27 cellular contexts compared by ENCODE assay signal in the genomic region with DNA sequence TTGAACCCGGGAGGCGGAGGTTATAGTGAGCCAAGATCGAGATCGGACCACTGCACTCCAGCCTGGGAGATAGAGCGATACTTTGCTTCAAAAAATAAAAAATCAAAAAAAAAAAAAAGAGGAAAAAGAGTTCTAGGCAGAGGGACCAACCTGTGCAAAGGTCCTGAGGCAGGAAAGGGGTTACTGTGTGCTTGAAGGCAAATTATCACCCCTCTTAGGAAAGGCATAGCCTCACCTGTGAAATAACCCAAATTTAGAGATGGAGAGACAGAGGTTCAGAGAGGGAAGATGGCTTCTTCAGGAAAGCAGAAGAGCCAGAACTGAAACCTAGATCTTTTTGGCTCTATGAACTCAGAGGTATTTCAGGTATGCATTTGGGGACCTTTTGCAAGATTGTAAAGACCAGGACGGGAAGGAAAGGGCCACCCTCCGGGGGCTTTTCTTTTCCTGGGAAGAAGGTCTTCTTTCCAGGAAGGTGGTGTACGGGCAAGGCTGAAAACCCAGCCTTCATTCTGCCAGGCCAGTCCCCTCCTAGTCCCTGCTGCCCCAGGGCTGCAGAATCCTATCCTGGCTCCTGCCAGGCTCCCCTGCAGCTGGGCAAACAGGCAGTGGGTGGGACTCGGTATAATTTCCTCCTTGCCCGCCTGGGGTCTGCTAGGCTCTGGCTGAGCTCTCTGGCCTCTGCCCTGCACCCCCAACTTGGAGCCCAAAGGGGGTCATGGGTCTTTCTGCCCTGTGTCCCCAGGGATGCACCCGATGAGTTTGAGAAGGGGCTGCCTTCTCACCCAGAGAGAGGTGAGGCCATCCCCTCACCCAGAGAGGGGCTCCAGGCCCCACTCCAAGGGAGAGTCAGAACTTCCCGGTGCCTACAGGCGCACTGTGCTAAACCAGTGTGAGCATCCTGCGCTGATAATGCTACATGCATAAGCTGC. TPM values are rescaled to one million over a fixed set of nuclear protein-coding genes. Genes with fewer than 3 reads are reported as not detected.
"Had no signal": no experiment of that assay in that cellular context is flagged by ENCODE, and none has a peak within 500 bp of the region (broad histone marks: within the 10 kb centered on the region; RNA-seq: fewer than 3 reads in every experiment).

No MANE protein-coding gene starts in this region.

- H3K4me2 ChIP-seq: KMS-11 had no signal

- DNase-seq: activated CD4-positive, alpha-beta T cell treated with anti-CD3 and anti-CD28 coated beads, Interleukin-2, amount 50 U/mL, for 4 hours; activated CD8-positive, alpha-beta T cell treated with anti-CD3 and anti-CD28 coated beads for 36 hours; activated gamma-delta T cell; activated naive CD4-positive, alpha-beta T cell treated with Interleukin-2 at 50 U/mL for 16 hours; activated naive CD8-positive, alpha-beta T cell treated with anti-CD3 and anti-CD28 coated beads, Interleukin-2, amount 10 ng/mL, durations not matched to agents 7 days and 5 days; activated T-cell treated with anti-CD3 and anti-CD28 coated beads, Interleukin-2, amount 50 U/mL, for 24 hours; amygdala; MM.1S; NCI-H1092 treated with DMSO at 0.1 percent for 48 hours; NCI-H1694; NCI-H1930; NCI-H2081 treated with DMSO at 0.1 percent for 48 hours; NCI-H226; NCI-H446 treated with DMSO at 0.1 percent for 48 hours; Right ventricle myocardium superior; T1000 had no signal

- H3K4me1 ChIP-seq: ascending aorta had no signal

- H3K36me3 ChIP-seq: ascending aorta, cardiac muscle cell had no signal

- H3K9ac ChIP-seq: KMS-11 had no signal

- H3K9me3 ChIP-seq: ascending aorta had no signal

- H3K27ac ChIP-seq: ascending aorta, cardiac muscle cell, KMS-11 had no signal

- H3K4me3 ChIP-seq: ascending aorta, cardiac muscle cell had no signal

- H3K27me3 ChIP-seq: ascending aorta, cardiac muscle cell had no signal

RNA-seq across cellular contexts. Expression of gene CYP1A2, which starts 18.8 kb away (rescaled TPM):
- total RNA-seq: activated CD4-positive, alpha-beta T cell treated with anti-CD3 and anti-CD28 coated beads, Interleukin-2, amount 10 ng/mL, durations not matched to agents 24 days and 14 days; activated CD8-positive, alpha-beta memory T cell treated with anti-CD3 and anti-CD28 coated beads for 36 hours; activated CD8-positive, alpha-beta T cell treated with anti-CD3 and anti-CD28 coated beads for 36 hours; activated naive CD8-positive, alpha-beta T cell treated with anti-CD3 and anti-CD28 coated beads, Interleukin-2, amount 10 ng/mL, durations not matched to agents 7 days and 5 days; activated T-helper 2 cell treated with anti-CD3 and anti-CD28 coated beads, Interferon-gamma antibody, Interleukin-2, Interleukin-4, amounts not matched to agents 10 μg/mL and 5 μg/mL and 100 μg/mL, durations not matched to agents 14 hours and 24 hours and 36 hours; ascending aorta; cardiac muscle cell; chondrocyte; LHCN-M2; Right ventricle myocardium superior; T-helper 1 cell treated with Interleukin-12 subunit alpha and Interleukin-12 subunit beta and Interleukin-4 antibody, amounts not matched to agents 30 ng/mL and 1 ng/mL, for 36 hours; T-helper 2 cell treated with Interferon-gamma antibody and Interleukin-4, amounts not matched to agents 100 ng/mL and 5 ng/mL, for 36 hours had no signal
- polyA plus RNA-seq: cardiac muscle cell had no signal

RNA-seq across cellular contexts. Expression of gene CYP1A1, which starts 42.1 kb away (rescaled TPM):
- total RNA-seq: LHCN-M2 had no signal

RNA-seq across cellular contexts. Expression of gene LMAN1L, which starts 45.2 kb away (rescaled TPM):
- total RNA-seq: ascending aorta, cardiac muscle cell, chondrocyte had no signal
- polyA plus RNA-seq: cardiac muscle cell had no signal

RNA-seq across cellular contexts. Expression of gene CPLX3, which starts 59.0 kb away (rescaled TPM):
- total RNA-seq: activated CD8-positive, alpha-beta memory T cell treated with anti-CD3 and anti-CD28 coated beads for 36 hours; ascending aorta; cardiac muscle cell; chondrocyte; LHCN-M2 had no signal
- polyA plus RNA-seq: adipose tissue, cardiac muscle cell had no signal
